35 cellular contexts compared by ENCODE assay signal in the genomic region with DNA sequence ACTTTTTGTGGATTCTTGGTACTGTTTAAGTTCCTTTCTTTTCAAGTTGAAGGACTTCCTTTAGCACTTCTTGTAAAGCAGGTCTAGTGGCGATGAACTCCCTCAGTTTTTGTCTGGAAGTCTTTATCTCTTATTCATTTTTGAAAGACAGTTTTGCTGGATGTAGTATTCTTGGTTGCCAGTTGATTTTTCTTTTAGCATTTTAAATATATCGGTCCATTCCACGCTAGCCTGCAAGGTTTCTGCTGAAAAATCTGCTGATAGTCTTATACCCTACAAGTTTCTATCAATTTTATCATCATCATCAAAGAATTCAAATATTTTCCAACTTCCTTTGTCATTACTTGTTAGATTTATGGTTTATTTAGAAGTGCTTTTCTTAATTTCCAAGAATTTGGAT.
"Had no signal": no experiment of that assay in that cellular context is flagged by ENCODE, and none has a peak within 500 bp of the region (broad histone marks: within the 10 kb centered on the region; RNA-seq: fewer than 3 reads in every experiment).

No MANE protein-coding gene starts in this region.

- H3K36me3 ChIP-seq: MG63 had no signal

- H3K27ac ChIP-seq: KMS-11 had no signal

- H3K9me3 ChIP-seq: MG63 had no signal

- DNase-seq: Karpas-422, Kasumi-1, MG63, MM.1S, MV-4-11, NCI-H1048, NCI-H1092, NCI-H1092 treated with DMSO at 0.1 percent for 48 hours, NCI-H1105, NCI-H1105 treated with DMSO at 0.1 percent for 48 hours, NCI-H1417, NCI-H1417 treated with DMSO at 0.1 percent for 48 hours, NCI-H1436, NCI-H1436 treated with DMSO at 0.1 percent for 48 hours, NCI-H146, NCI-H1694, NCI-H1694 treated with DMSO at 0.1 percent for 48 hours, NCI-H187, NCI-H187 treated with DMSO at 0.1 percent for 48 hours, NCI-H1930, NCI-H2029, NCI-H2029 treated with DMSO at 0.1 percent for 48 hours, NCI-H2081, NCI-H2081 treated with DMSO at 0.1 percent for 48 hours, NCI-H2107, NCI-H2171, NCI-H2171 treated with DMSO at 0.1 percent for 48 hours, NCI-H2227 treated with DMSO at 0.1 percent for 48 hours, NCI-H226, NCI-H345, NCI-H446, NCI-H446 treated with DMSO at 0.1 percent for 48 hours, NCI-H510A, NCI-H510A treated with DMSO at 0.1 percent for 48 hours had no signal

- H3K4me3 ChIP-seq: MG63 had no signal
